Comparison of ENCODE assay signal across 1 cellular context in genomic region chr4:118351851-118352827, GRCh38.
TF ChIP-seq lines count a peak whose summit lies in the region.

No MANE protein-coding gene starts in this region.

TF ChIP-seq in HepG2, 621 proteins besides CTCF, POLR2A, EP300 and RAD21 (continued from another document):
- TF ChIP-seq ARID5B (CRISPR knock-in tag; IDR thresholded peaks at IDR 0.05) (no peak), AKAP8 (CRISPR knock-in tag; IDR thresholded peaks at IDR 0.05) (no peak), ZNF777 (CRISPR knock-in tag; IDR thresholded peaks at IDR 0.05) (peak; percentile 61; the same call in 1 of the 2 replicates), GTF2F1 (IDR thresholded peaks at IDR 0.05; ENCODE audit: low read length) (no peak), ZNF646 (CRISPR knock-in tag; IDR thresholded peaks at IDR 0.05) (no peak), ZNF121 (CRISPR knock-in tag; IDR thresholded peaks at IDR 0.05) (no peak), HDAC2 (CRISPR knock-in tag; IDR thresholded peaks at IDR 0.05) (no peak), EZH2 (conservative IDR thresholded peaks at IDR 0.05; ENCODE audit: low read depth, low read length) (peak; percentile 78; the same call in 1 of the 2 replicates)
